Comparison of ENCODE assay signal across 1 cellular context in the genomic region with DNA sequence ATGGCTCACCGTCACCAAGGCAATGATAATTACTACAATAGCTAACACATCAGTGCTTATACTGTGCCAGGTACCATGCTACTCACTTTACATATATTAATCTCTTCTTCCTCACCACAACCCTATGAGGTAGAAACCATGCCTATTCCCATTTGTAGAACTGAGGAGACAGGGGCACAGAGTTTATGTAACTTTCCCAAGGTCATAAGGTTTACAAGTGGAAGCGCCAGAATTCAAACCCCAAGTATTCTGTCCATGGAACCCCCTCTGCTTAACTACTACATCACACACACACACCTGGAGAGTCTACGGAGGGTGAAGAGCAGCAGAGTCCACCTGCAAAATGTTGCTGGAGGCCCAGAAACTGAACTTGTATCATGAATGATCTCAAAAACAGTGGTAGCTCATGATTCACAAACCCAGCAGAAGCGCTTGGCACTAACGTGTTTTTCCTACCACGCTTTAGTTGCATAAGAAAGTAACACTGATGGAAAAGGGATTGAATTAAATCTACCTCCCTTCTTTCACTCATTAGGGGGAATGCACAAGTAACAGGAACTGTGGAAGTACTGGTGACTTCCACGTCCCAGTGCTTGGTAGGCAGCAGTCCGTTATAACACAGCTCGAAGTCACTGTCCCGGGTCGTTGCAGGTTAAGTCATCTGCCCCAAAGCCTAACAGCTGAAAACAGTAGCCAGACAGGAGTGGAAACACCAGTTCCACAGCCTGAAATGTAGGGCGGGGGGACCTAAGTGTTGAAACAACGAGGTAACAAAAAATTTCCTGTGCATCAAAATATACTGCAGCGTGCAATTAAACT.
TF ChIP-seq lines count a peak whose summit lies in the region.

No MANE protein-coding gene starts in this region.

TF ChIP-seq in HepG2, 621 proteins besides CTCF, POLR2A, EP300 and RAD21 (continued from another document and continues in another):
- TF ChIP-seq CSRNP1 (CRISPR knock-in tag; IDR thresholded peaks at IDR 0.05) (no peak), ZNF7 (CRISPR knock-in tag; IDR thresholded peaks at IDR 0.05) (no peak), RAD51 (IDR thresholded peaks at IDR 0.05; ENCODE audit: borderline replicate concordance) (no peak), LRRFIP1 (CRISPR knock-in tag; conservative IDR thresholded peaks at IDR 0.05) (no peak), SALL2 (CRISPR knock-in tag; IDR thresholded peaks at IDR 0.05) (no peak), IKZF5 (CRISPR knock-in tag; IDR thresholded peaks at IDR 0.05) (no peak), ELF3 (CRISPR knock-in tag; IDR thresholded peaks at IDR 0.05) (no peak), ASH2L (IDR thresholded peaks at IDR 0.05; ENCODE audit: insufficient read length, low read depth, low read length) (peak; percentile 43), GFI1 (CRISPR knock-in tag; IDR thresholded peaks at IDR 0.05; ENCODE audit: borderline replicate concordance) (no peak), AKAP8 (CRISPR knock-in tag; IDR thresholded peaks at IDR 0.05) (no peak), SAP130 (CRISPR knock-in tag; IDR thresholded peaks at IDR 0.05; ENCODE audit: low read depth) (peak; percentile 49; the same call in 1 of the 2 replicates), ZC3H13 (CRISPR knock-in tag; IDR thresholded peaks at IDR 0.05) (no peak), PHF8 (CRISPR knock-in tag; IDR thresholded peaks at IDR 0.05) (0 out of 2 replicates have a peak, but pooled peaks have one; percentile 19), CENPX (CRISPR knock-in tag; IDR thresholded peaks at IDR 0.05) (no peak), ZBTB42 (CRISPR knock-in tag; IDR thresholded peaks at IDR 0.05) (no peak), GATA4 (IDR thresholded peaks at IDR 0.05; ENCODE audit: borderline replicate concordance, low read depth) (no peak), ZBTB38 (CRISPR knock-in tag; IDR thresholded peaks at IDR 0.05) (no peak), GRHL1 (CRISPR knock-in tag; conservative IDR thresholded peaks at IDR 0.05) (no peak), RBFOX2 (IDR thresholded peaks at IDR 0.05; ENCODE audit: low read depth, low read length) (0 out of 2 replicates have a peak, but pooled peaks have one; percentile 55), MZF1 (CRISPR knock-in tag; IDR thresholded peaks at IDR 0.05; ENCODE audit: borderline replicate concordance) (no peak), ZBTB3 (CRISPR knock-in tag; IDR thresholded peaks at IDR 0.05; ENCODE audit: borderline replicate concordance, low read depth) (no peak), KLF16 (CRISPR knock-in tag; IDR thresholded peaks at IDR 0.05) (0 out of 4 replicates have a peak, but pooled peaks of 1 of the 2 experiments have one; percentile 13), ZNF441 (CRISPR knock-in tag; IDR thresholded peaks at IDR 0.05; ENCODE audit: borderline replicate concordance) (no peak), RERE (CRISPR knock-in tag; IDR thresholded peaks at IDR 0.05; ENCODE audit: low read depth) (no peak), TSC22D2 (CRISPR knock-in tag; IDR thresholded peaks at IDR 0.05; ENCODE audit: borderline replicate concordance) (peak; percentile 38; the same call in 1 of the 2 replicates), ZNF10 (CRISPR knock-in tag; IDR thresholded peaks at IDR 0.05; ENCODE audit: borderline replicate concordance, low read depth) (no peak), ZNF816 (CRISPR knock-in tag; IDR thresholded peaks at IDR 0.05; ENCODE audit: borderline replicate concordance) (no peak), HMGXB4 (CRISPR knock-in tag; IDR thresholded peaks at IDR 0.05; ENCODE audit: borderline replicate concordance in 1 of 2, low read depth in 1 of 2) (0 out of 4 replicates have a peak, but pooled peaks of 1 of the 2 experiments have one; percentile 5), ZNF691 (CRISPR knock-in tag; IDR thresholded peaks at IDR 0.05; ENCODE audit: borderline replicate concordance, low read depth) (no peak), SYNCRIP (IDR thresholded peaks at IDR 0.05; ENCODE audit: insufficient read depth, low read depth, low read length) (no peak), CBX1 (IDR thresholded peaks at IDR 0.05; ENCODE audit: low read depth) (no peak), RFX1 (IDR thresholded peaks at IDR 0.05) (no peak), ZNF605 (CRISPR knock-in tag; IDR thresholded peaks at IDR 0.05) (no peak), ZNF367 (CRISPR knock-in tag; IDR thresholded peaks at IDR 0.05; ENCODE audit: borderline replicate concordance) (no peak), MXD1 (CRISPR knock-in tag; IDR thresholded peaks at IDR 0.05) (no peak), TEF (CRISPR knock-in tag; IDR thresholded peaks at IDR 0.05) (peak; percentile 44; the same call in 1 of the 2 replicates)
- TF ChIP-seq, protein P1, sequence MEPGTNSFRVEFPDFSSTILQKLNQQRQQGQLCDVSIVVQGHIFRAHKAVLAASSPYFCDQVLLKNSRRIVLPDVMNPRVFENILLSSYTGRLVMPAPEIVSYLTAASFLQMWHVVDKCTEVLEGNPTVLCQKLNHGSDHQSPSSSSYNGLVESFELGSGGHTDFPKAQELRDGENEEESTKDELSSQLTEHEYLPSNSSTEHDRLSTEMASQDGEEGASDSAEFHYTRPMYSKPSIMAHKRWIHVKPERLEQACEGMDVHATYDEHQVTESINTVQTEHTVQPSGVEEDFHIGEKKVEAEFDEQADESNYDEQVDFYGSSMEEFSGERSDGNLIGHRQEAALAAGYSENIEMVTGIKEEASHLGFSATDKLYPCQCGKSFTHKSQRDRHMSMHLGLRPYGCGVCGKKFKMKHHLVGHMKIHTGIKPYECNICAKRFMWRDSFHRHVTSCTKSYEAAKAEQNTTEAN (CRISPR knock-in tag; conservative IDR thresholded peaks at IDR 0.05) = no peak
